In the genomic region with DNA sequence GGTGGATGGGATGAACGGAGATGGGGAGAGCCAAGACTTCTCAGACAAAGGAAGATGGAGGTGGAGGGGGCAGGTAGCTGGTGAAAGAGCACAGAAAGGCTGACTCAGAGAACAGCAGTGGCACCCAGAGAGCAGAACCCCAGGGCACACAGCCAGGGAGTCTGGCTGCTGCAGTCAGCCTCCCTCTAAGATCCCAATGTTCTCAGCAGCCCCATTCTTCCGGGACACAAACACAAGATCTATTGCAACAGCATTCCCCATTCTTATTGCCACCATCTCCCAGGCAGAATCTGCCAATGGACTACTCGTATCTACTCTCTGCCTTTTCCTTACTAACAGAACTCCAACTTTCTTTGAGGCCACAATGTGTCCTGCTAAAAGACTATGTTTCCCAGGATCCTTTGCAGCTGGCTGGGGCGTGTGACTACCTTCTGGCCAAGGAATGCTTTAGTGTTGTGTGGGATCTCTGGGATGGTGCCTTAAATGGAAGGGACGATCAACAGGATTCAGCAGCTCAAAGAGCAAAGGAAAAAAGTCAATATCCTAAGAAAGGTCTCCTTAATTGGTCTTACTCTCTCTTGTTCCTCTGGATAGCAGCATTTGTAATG, we compare ENCODE assay signal across 1 cellular context.
TF ChIP-seq lines count a peak whose summit lies in the region.

No MANE protein-coding gene starts in this region.

TF ChIP-seq in GM23338, 12 proteins besides CTCF, POLR2A, EP300 and RAD21:
- TF ChIP-seq ETS1 (IDR thresholded peaks at IDR 0.05) (no peak), ZNF331 (CRISPR knock-in tag; IDR thresholded peaks at IDR 0.05; ENCODE audit: low read depth) (no peak), ZNF462 (CRISPR knock-in tag; IDR thresholded peaks at IDR 0.05) (no peak), EZH2phosphoT487 (IDR thresholded peaks at IDR 0.05; ENCODE audit: unreplicated experiment) (no peak), JUNB (IDR thresholded peaks at IDR 0.05; ENCODE audit: unreplicated experiment) (no peak), STAT1 (IDR thresholded peaks at IDR 0.05; ENCODE audit: unreplicated experiment) (no peak), NANOG (IDR thresholded peaks at IDR 0.05; ENCODE audit: borderline replicate concordance) (no peak), EZH2 (IDR thresholded peaks at IDR 0.05; ENCODE audit: low read depth, unreplicated experiment) (no peak), CREB1 (CRISPR knock-in tag; IDR thresholded peaks at IDR 0.05; ENCODE audit: low read depth) (no peak), POLR2AphosphoS5 (IDR thresholded peaks at IDR 0.05; ENCODE audit: low read depth) (no peak), ZNF114 (CRISPR knock-in tag; IDR thresholded peaks at IDR 0.05) (no peak)
- TF ChIP-seq, protein P1, sequence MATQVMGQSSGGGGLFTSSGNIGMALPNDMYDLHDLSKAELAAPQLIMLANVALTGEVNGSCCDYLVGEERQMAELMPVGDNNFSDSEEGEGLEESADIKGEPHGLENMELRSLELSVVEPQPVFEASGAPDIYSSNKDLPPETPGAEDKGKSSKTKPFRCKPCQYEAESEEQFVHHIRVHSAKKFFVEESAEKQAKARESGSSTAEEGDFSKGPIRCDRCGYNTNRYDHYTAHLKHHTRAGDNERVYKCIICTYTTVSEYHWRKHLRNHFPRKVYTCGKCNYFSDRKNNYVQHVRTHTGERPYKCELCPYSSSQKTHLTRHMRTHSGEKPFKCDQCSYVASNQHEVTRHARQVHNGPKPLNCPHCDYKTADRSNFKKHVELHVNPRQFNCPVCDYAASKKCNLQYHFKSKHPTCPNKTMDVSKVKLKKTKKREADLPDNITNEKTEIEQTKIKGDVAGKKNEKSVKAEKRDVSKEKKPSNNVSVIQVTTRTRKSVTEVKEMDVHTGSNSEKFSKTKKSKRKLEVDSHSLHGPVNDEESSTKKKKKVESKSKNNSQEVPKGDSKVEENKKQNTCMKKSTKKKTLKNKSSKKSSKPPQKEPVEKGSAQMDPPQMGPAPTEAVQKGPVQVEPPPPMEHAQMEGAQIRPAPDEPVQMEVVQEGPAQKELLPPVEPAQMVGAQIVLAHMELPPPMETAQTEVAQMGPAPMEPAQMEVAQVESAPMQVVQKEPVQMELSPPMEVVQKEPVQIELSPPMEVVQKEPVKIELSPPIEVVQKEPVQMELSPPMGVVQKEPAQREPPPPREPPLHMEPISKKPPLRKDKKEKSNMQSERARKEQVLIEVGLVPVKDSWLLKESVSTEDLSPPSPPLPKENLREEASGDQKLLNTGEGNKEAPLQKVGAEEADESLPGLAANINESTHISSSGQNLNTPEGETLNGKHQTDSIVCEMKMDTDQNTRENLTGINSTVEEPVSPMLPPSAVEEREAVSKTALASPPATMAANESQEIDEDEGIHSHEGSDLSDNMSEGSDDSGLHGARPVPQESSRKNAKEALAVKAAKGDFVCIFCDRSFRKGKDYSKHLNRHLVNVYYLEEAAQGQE (IDR thresholded peaks at IDR 0.05; ENCODE audit: unreplicated experiment), result no peak
